ENCODE assay signal across 17 cellular contexts in the genomic region with DNA sequence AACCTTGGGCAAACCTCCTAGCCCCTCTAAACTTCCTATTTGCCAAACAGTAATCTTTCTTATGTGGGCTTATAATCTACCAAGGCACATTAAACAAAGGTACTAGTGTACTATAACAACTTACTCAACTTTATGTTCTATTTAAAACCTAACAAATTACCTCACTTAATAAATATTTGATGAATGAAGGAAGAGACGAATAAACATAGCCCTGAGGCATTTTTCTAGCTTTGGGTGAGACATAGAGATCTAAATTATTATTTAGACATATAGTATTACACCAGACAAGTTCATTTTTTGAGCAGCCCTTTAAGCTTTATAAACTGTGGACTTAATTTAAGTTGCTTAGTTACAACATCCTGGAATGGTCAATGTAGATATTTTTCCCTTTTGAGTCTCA.
"Had no signal": no experiment of that assay in that cellular context is flagged by ENCODE, and none has a peak within 500 bp of the region (broad histone marks: within the 10 kb centered on the region; RNA-seq: fewer than 3 reads in every experiment).

No MANE protein-coding gene starts in this region.

- H3K27me3 ChIP-seq: adrenal gland, body of pancreas, heart right ventricle, left lung, neutrophil had no signal

- H3K4me3 ChIP-seq: adrenal gland, body of pancreas, heart right ventricle, left lung had no signal

- DNase-seq: activated CD4-positive, alpha-beta memory T cell treated with anti-CD3 and anti-CD28 coated beads, Interleukin-2, amount 10 ng/mL, durations not matched to agents 7 days and 5 days; activated effector memory CD4-positive, alpha-beta T cell treated with Interleukin-2 at 50 U/mL for 16 hours; activated naive CD4-positive, alpha-beta T cell treated with anti-CD3 and anti-CD28 coated beads, Interleukin-2, amount 50 U/mL, for 16 hours; activated T-cell treated with anti-CD3 and anti-CD28 coated beads, Interleukin-2, amount 50 U/mL, for 4 hours; adrenal gland; body of pancreas; central memory CD4-positive, alpha-beta T cell; effector CD8-positive, alpha-beta T cell; heart right ventricle; left lung; naive thymus-derived CD8-positive, alpha-beta T cell; stimulated activated CD4-positive, alpha-beta T cell treated with anti-CD3 and anti-CD28 coated beads, Interleukin-12 subunit alpha, Interleukin-12 subunit beta, amount 100 ng/mL, for 4 hours; stimulated activated CD4-positive, alpha-beta T cell treated with anti-CD3 and anti-CD28 coated beads, Interleukin-2, amount 100 ng/mL, for 24 hours; T-helper 1 cell; T1000 had no signal

- H3K27ac ChIP-seq: adrenal gland, body of pancreas, heart right ventricle, left lung, neutrophil, parathyroid adenoma had no signal

- H3K4me1 ChIP-seq: adrenal gland, body of pancreas, heart right ventricle, left lung, parathyroid adenoma had no signal

- H3K9me3 ChIP-seq: adrenal gland, body of pancreas, heart right ventricle, left lung, neutrophil had no signal

- H3K36me3 ChIP-seq: adrenal gland, heart right ventricle, left lung, neutrophil had no signal

- H3K9ac ChIP-seq: parathyroid adenoma had no signal
